ENCODE assay signal across 14 cellular contexts in genomic region chr1:226001088-226001487, GRCh38. TPM values are rescaled to one million over a fixed set of nuclear protein-coding genes. Genes with fewer than 3 reads are reported as not detected.
DNase-seq lines count a peak whose midpoint lies in the region; ATAC-seq and TF ChIP-seq lines count a peak whose summit lies in the region.
"Had no signal": no experiment of that assay in that cellular context is flagged by ENCODE, and none has a peak within 500 bp of the region (broad histone marks: within the 10 kb centered on the region; RNA-seq: fewer than 3 reads in every experiment).

No MANE protein-coding gene starts in this region.

- no peaks in the 10 kb centered on the region for H3K9me3 ChIP-seq in CD4-positive, alpha-beta memory T cell (ENCODE audit: control insufficient read depth in 1 of 2, low read length in 2 of 2)
- no peaks in the 10 kb centered on the region for H3K9me3 ChIP-seq in skeletal muscle tissue (ENCODE audit: control insufficient read depth in 3 of 3, low read length in 3 of 3)

- no peaks in the 10 kb centered on the region for H3K36me3 ChIP-seq in CD4-positive, alpha-beta memory T cell (ENCODE audit: insufficient read depth, low read length)
- H3K36me3 ChIP-seq in KMS-11 (ENCODE audit: insufficient read depth) (no peaks in the 10 kb centered on the region), skeletal muscle tissue (ENCODE audit: control insufficient read depth in 3 of 3, insufficient read depth in 3 of 3, low read length in 3 of 3) (peaks cover 0 to 3% (median 0%) of the 10 kb centered on the region in 3 donors)

- H3K4me3 Mint-ChIP-seq in CD4-positive, alpha-beta memory T cell = peak overlapping the region in 4 of 8 donors; percentile 20 to 55 (median 53)

- no peaks in the 10 kb centered on the region for H3K27me3 Mint-ChIP-seq in CD4-positive, alpha-beta memory T cell

- H3K9me3 Mint-ChIP-seq in CD4-positive, alpha-beta memory T cell = peaks cover 0 to 5% (median 0%) of the 10 kb centered on the region in 8 donors

- no peak for DNase-seq in CD4-positive, alpha-beta memory T cell
- DNase-seq in dorsolateral prefrontal cortex (no peak), SIG-M5 (lab: John Stamatoyannopoulos, UW) (no peak)
- DNase-seq: activated CD4-positive, CD25-positive, alpha-beta regulatory T cell treated with anti-CD3 and anti-CD28 coated beads, Interleukin-2, amount 50 U/mL, for 72 hours; foreskin melanocyte; H7; NCI-H1436; NCI-H82; nucleus accumbens had no signal

- TF ChIP-seq CTCF in KMS-11 (conservative IDR thresholded peaks at IDR 0.05; ENCODE audit: low read depth, low read length) = no peak
- TF ChIP-seq CTCF in dorsolateral prefrontal cortex (IDR thresholded peaks at IDR 0.05 in 54 of 56, conservative IDR thresholded peaks at IDR 0.05 in 2 of 56; ENCODE audit: low read depth in 1 of 56, partially characterized antibody in 56 of 56) = no peak

- no peak overlapping the region for H2AFZ ChIP-seq in KMS-11 (ENCODE audit: low read depth)

- H3K27me3 ChIP-seq in CD4-positive, alpha-beta memory T cell (ENCODE audit: insufficient read depth, low read length) = no peaks in the 10 kb centered on the region
- H3K27me3 ChIP-seq in KMS-11 (ENCODE audit: insufficient read depth, low read depth) = no peaks in the 10 kb centered on the region
- no peaks in the 10 kb centered on the region for H3K27me3 ChIP-seq in dorsolateral prefrontal cortex
- H3K27me3 ChIP-seq in skeletal muscle tissue (ENCODE audit: control insufficient read depth in 3 of 3, insufficient read depth in 3 of 3, low read length in 3 of 3) = no peaks in the 10 kb centered on the region

- H3K4me3 ChIP-seq in CD4-positive, alpha-beta memory T cell (ENCODE audit: low read length in 2 of 2) = no peak overlapping the region
- H3K4me3 ChIP-seq in KMS-11 (IDR thresholded peaks at IDR 0.05; ENCODE audit: insufficient read depth, low read depth, low read length) (no peak overlapping the region), dorsolateral prefrontal cortex (no peak overlapping the region), skeletal muscle tissue (ENCODE audit: low read length in 3 of 3) (no peak overlapping the region)
- H3K4me3 ChIP-seq: SK-N-MC had no signal

- H3K79me2 ChIP-seq in KMS-11 (ENCODE audit: insufficient read depth, low read depth) = peaks cover 31% of the 10 kb centered on the region

- ATAC-seq in GM19395 (IDR thresholded peaks at IDR 0.05; ENCODE audit: unreplicated experiment) = no peak
- ATAC-seq in GM18907 (IDR thresholded peaks at IDR 0.05; ENCODE audit: unreplicated experiment) = no peak

- H3K4me2 ChIP-seq in KMS-11 = peak overlapping the region; percentile 96; the same call in 1 of the 2 replicates

- H3K36me3 Mint-ChIP-seq in CD4-positive, alpha-beta memory T cell = peaks cover 7 to 19% of the 10 kb centered on the region in 2 donors

- H3K27ac ChIP-seq in CD4-positive, alpha-beta memory T cell (ENCODE audit: low read depth, low read length) = no peak overlapping the region
- H3K27ac ChIP-seq in KMS-11 (peak overlapping the region; percentile 98; the same call in 1 of the 2 replicates), dorsolateral prefrontal cortex (peak overlapping the region in 37 of 59 donors; percentile 1 to 99 (median 86)), skeletal muscle tissue (ENCODE audit: low read depth, low read length) (peak overlapping the region; percentile 97)
- H3K27ac ChIP-seq: SK-N-MC had no signal

- POLR2A ChIA-PET in CD4-positive, alpha-beta memory T cell (lab: Charles Lee; ENCODE audit: partially characterized antibody) = interaction anchor here (1.6 to 22.3 kb wide), 5 partner anchors 62 to 533 kb away, joined by 5 to 614 read pairs (median 15); partner anchors contain the start of genes H3-3A, SRP9 and TMEM63A

- intact Hi-C loops in CD4-positive, alpha-beta memory T cell (cut with micrococcal nuclease) = no loop called here
- intact Hi-C loops in dorsolateral prefrontal cortex (cut with DNase I) = no loop called here

- peaks cover 41 to 66% (median 53%) of the 10 kb centered on the region in 4 donors for H3K4me1 Mint-ChIP-seq in CD4-positive, alpha-beta memory T cell

- peaks cover 69% of the 10 kb centered on the region for H3K4me1 ChIP-seq in CD4-positive, alpha-beta memory T cell (ENCODE audit: insufficient read depth, low read length)
- H3K4me1 ChIP-seq in KMS-11 (ENCODE audit: low read depth, poor library complexity, severe bottlenecking) (peaks cover 38% of the 10 kb centered on the region), skeletal muscle tissue (ENCODE audit: control insufficient read depth in 3 of 3, insufficient read depth in 3 of 3, low read length in 3 of 3) (peaks cover 24 to 37% (median 29%) of the 10 kb centered on the region in 3 donors)

- H3K9ac ChIP-seq in KMS-11 (no peak overlapping the region), skeletal muscle tissue (ENCODE audit: low read depth in 1 of 3, low read length in 3 of 3) (no peak overlapping the region)

- no peaks in the 10 kb centered on the region; the same call in 1 of the 2 replicates for H4K20me1 ChIP-seq in KMS-11 (ENCODE audit: insufficient read depth)

- CTCF ChIA-PET in CD4-positive, alpha-beta memory T cell (lab: Charles Lee; ENCODE audit: partially characterized antibody) = interaction anchor here (2.1 kb wide), 2 partner anchors 62 to 64 kb away, joined by 18 to 28 read pairs; partner anchors contain the start of gene H3-3A

- H3K27ac Mint-ChIP-seq in CD4-positive, alpha-beta memory T cell = peak overlapping the region; percentile 60 to 100 (median 100)

RNA-seq across cellular contexts. Expression of gene SDE2, which starts 1.9 kb away (rescaled TPM):
- 10 to 100 TPM; 21.1 to 21.2 TPM for total RNA-seq in CD4-positive, alpha-beta memory T cell
- 10 to 100 TPM; 10.0 to 18.9 TPM for polyA plus RNA-seq in CD4-positive, alpha-beta memory T cell
- total RNA-seq in dorsolateral prefrontal cortex = 10 to 100 TPM; 10.8 to 22.0 (median 14.6) TPM
- 28.2 TPM for total RNA-seq in skeletal muscle tissue
